ENCODE assay signal across 16 cellular contexts in the genomic region with DNA sequence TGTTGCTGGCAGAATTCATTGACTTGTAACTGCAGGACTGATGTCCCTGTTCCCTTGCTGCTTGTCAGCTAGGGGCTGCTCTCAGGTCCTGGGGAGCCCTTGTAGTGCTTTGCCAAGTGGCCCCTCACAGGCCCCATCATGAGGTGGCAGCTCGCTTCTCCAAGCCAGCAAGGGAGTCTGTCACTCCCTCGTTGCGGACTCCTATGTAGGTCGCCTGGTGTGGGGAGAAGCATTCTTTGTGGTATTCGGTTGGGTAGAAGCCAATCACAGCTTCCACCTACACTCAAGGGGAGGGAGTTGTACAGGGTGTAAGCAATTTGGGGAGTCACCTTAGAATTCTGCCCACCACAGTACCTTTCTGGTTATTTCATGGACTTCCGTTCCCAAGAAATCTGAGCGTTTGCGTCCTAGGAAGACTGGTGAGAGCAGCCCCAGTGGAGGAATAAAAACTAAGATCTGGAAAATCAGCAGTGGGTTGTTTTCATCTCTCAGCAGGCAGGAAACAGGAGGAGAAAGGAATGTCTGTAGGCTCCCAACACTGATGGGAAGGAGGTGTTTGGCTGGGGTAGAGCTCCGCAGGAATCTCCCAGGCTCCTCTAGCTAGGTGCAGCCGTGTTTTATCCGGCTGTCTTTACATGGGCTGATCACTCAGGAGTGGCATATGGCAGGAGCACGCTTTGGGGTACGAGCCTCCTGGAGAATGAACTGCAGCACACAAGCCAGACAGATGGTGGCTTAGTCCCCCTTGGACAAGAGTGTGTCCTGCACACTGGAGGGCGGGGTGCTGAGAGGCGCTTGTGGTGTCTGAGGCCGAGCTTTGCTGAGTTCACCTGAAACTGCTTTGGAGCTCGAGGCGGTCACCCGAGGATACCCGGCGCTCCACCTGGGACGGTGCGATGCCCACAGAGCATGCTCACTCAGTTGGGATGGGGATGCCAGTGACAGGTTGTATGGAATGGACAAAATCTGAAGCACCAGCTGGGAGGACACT. TPM values are rescaled to one million over a fixed set of nuclear protein-coding genes. Genes with fewer than 3 reads are reported as not detected.
DNase-seq lines count a peak whose midpoint lies in the region; ATAC-seq and TF ChIP-seq lines count a peak whose summit lies in the region.
"Had no signal": no experiment of that assay in that cellular context is flagged by ENCODE, and none has a peak within 500 bp of the region (broad histone marks: within the 10 kb centered on the region; RNA-seq: fewer than 3 reads in every experiment).

No MANE protein-coding gene starts in this region.

- no peaks in the 10 kb centered on the region for H3K27me3 Mint-ChIP-seq in activated CD4-positive, alpha-beta T cell treated with anti-CD3 and anti-CD28 coated beads, Interleukin-2, amount 10 ng/mL, durations not matched to agents 24 days and 14 days
- H3K27me3 Mint-ChIP-seq: activated B cell treated with CpG ODN at 0.5 μM for 24 hours; activated naive CD4-positive, alpha-beta T cell treated with anti-CD3 and anti-CD28 coated beads, Interleukin-2, amount 50 U/mL, for 24 hours had no signal

- no peak for DNase-seq in activated CD4-positive, alpha-beta T cell treated with anti-CD3 and anti-CD28 coated beads, Interleukin-2, amount 10 ng/mL, durations not matched to agents 24 days and 14 days
- no peak for DNase-seq in activated CD4-positive, alpha-beta T cell treated with anti-CD3 and anti-CD28 coated beads, Interleukin-2, amount 50 U/mL, for 4 hours
- DNase-seq in WERI-Rb-1 (peak; percentile 93), cerebellum (ENCODE audit: low spot score) (peak; percentile 84), SK-N-SH (no peak)
- DNase-seq: activated B cell treated with CpG ODN at 0.5 μM for 24 hours, natural killer cell, NCI-H1417, NCI-H748 treated with DMSO at 0.1 percent for 48 hours, SIG-M5 had no signal

- H3K27me3 ChIP-seq in WERI-Rb-1 (ENCODE audit: insufficient read depth, low read depth, severe bottlenecking) (no peaks in the 10 kb centered on the region), rectal smooth muscle tissue (ENCODE audit: control insufficient read depth, insufficient read depth, low read length) (no peaks in the 10 kb centered on the region), SK-N-SH (ENCODE audit: insufficient read depth) (no peaks in the 10 kb centered on the region)

- intact Hi-C loops in activated CD4-positive, alpha-beta T cell treated with anti-CD3 and anti-CD28 coated beads, Interleukin-2, amount 10 ng/mL, durations not matched to agents 24 days and 14 days (cut with micrococcal nuclease) = no loop called here

- peaks cover 6% of the 10 kb centered on the region for H3K36me3 Mint-ChIP-seq in activated CD4-positive, alpha-beta T cell treated with anti-CD3 and anti-CD28 coated beads, Interleukin-2, amount 10 ng/mL, durations not matched to agents 24 days and 14 days (ENCODE audit: low read depth)
- H3K36me3 Mint-ChIP-seq: natural killer cell had no signal

- no peaks in the 10 kb centered on the region for H3K9me3 ChIP-seq in WERI-Rb-1 (ENCODE audit: severe bottlenecking)
- H3K9me3 ChIP-seq in SK-N-SH = no peaks in the 10 kb centered on the region
- H3K9me3 ChIP-seq: A549 had no signal

- H3K4me1 ChIP-seq in rectal smooth muscle tissue (ENCODE audit: control insufficient read depth, insufficient read depth, low read length) (peaks cover 5% of the 10 kb centered on the region), SK-N-SH (ENCODE audit: control insufficient read depth in 1 of 2, insufficient read depth in 2 of 2, low read depth in 1 of 2, low read length in 1 of 2) (peaks cover 0 to 9% of the 10 kb centered on the region in 2 experiments; a peak in 1 of 4 replicates)
- H3K4me1 ChIP-seq: A549 had no signal

- H3K79me2 ChIP-seq in SK-N-SH (ENCODE audit: insufficient read depth) = no peaks in the 10 kb centered on the region

- H3K4me1 Mint-ChIP-seq in activated CD4-positive, alpha-beta T cell treated with anti-CD3 and anti-CD28 coated beads, Interleukin-2, amount 10 ng/mL, durations not matched to agents 24 days and 14 days = peaks cover 63% of the 10 kb centered on the region
- H3K4me1 Mint-ChIP-seq: natural killer cell had no signal

- no peaks in the 10 kb centered on the region for H4K20me1 ChIP-seq in SK-N-SH (ENCODE audit: insufficient read depth)

- CTCF ChIA-PET in SK-N-SH (lab: Yijun Ruan, JAX) = interaction anchor here (1.3 kb wide), 1 partner anchor 117 kb away, joined by 3 read pairs; no protein-coding TSS in a partner anchor

- H2AFZ ChIP-seq in SK-N-SH (ENCODE audit: low read depth) = no peak overlapping the region

- ATAC-seq in HG03342 (IDR thresholded peaks at IDR 0.05; ENCODE audit: unreplicated experiment) = no peak
- ATAC-seq in HG03565 (IDR thresholded peaks at IDR 0.05; ENCODE audit: unreplicated experiment) = no peak
- ATAC-seq: A549, natural killer cell had no signal

- peak overlapping the region; percentile 44 for H3K27ac Mint-ChIP-seq in activated CD4-positive, alpha-beta T cell treated with anti-CD3 and anti-CD28 coated beads, Interleukin-2, amount 10 ng/mL, durations not matched to agents 24 days and 14 days
- H3K27ac Mint-ChIP-seq: activated B cell treated with CpG ODN at 0.5 μM for 24 hours, natural killer cell had no signal

- H3F3A ChIP-seq in SK-N-SH (replicated peaks; ENCODE audit: insufficient read depth) = no peaks in the 10 kb centered on the region

- H3K4me3 Mint-ChIP-seq in activated CD4-positive, alpha-beta T cell treated with anti-CD3 and anti-CD28 coated beads, Interleukin-2, amount 10 ng/mL, durations not matched to agents 24 days and 14 days = peak overlapping the region; percentile 46
- H3K4me3 Mint-ChIP-seq: activated B cell treated with CpG ODN at 0.5 μM for 24 hours; activated naive CD4-positive, alpha-beta T cell treated with anti-CD3 and anti-CD28 coated beads, Interleukin-2, amount 50 U/mL, for 24 hours; natural killer cell had no signal

- no peaks in the 10 kb centered on the region for H3K9me2 ChIP-seq in SK-N-SH

- no peaks in the 10 kb centered on the region for H3K36me3 ChIP-seq in WERI-Rb-1
- peaks cover 4% of the 10 kb centered on the region for H3K36me3 ChIP-seq in rectal smooth muscle tissue (ENCODE audit: control insufficient read depth, insufficient read depth, low read length)
- no peaks in the 10 kb centered on the region for H3K36me3 ChIP-seq in SK-N-SH (replicated peaks in 1 of 2; ENCODE audit: control insufficient read depth in 1 of 2, insufficient read depth in 2 of 2, low read length in 1 of 2)

- peak overlapping the region; percentile 18; the same call in 1 of the 2 replicates for H3K4me3 ChIP-seq in WERI-Rb-1 (ENCODE audit: low read depth, low read length)
- H3K4me3 ChIP-seq in rectal smooth muscle tissue (ENCODE audit: low read length) = no peak overlapping the region
- H3K4me3 ChIP-seq in SK-N-SH (ENCODE audit: low read depth in 2 of 2, low read length in 1 of 2) = no peak overlapping the region
- H3K4me3 ChIP-seq: A549 had no signal

- no peak for TF ChIP-seq EP300 in SK-N-SH (IDR thresholded peaks at IDR 0.05; ENCODE audit: borderline replicate concordance in 1 of 2, low read depth in 1 of 2, low read length in 1 of 2)

- TF ChIP-seq CTCF in WERI-Rb-1 (IDR thresholded peaks at IDR 0.05; ENCODE audit: low read depth, low read length) (peak; percentile 49; the same call in 1 of the 2 replicates), SK-N-SH (IDR thresholded peaks at IDR 0.05) (no peak)

- H3K9me3 Mint-ChIP-seq in activated CD4-positive, alpha-beta T cell treated with anti-CD3 and anti-CD28 coated beads, Interleukin-2, amount 10 ng/mL, durations not matched to agents 24 days and 14 days = peaks cover 2% of the 10 kb centered on the region
- H3K9me3 Mint-ChIP-seq: activated B cell treated with CpG ODN at 0.5 μM for 24 hours; activated naive CD4-positive, alpha-beta T cell treated with anti-CD3 and anti-CD28 coated beads, Interleukin-2, amount 50 U/mL, for 24 hours; IgD-negative memory B cell; natural killer cell had no signal

- H3K4me2 ChIP-seq in SK-N-SH = no peak overlapping the region
- H3K4me2 ChIP-seq: A549 had no signal

- 75% methylated on average over 16 of the region's 23 CpGs for WGBS in SK-N-SH (ENCODE audit: low lambda C conversion rate)

- no peak for TF ChIP-seq RAD21 in SK-N-SH (IDR thresholded peaks at IDR 0.05; ENCODE audit: low read length)

- H3K27ac ChIP-seq in WERI-Rb-1 = peak overlapping the region; percentile 22; the same call in 1 of the 2 replicates
- H3K27ac ChIP-seq in rectal smooth muscle tissue (ENCODE audit: low read depth, low read length) = peak overlapping the region; percentile 11
- no peak overlapping the region for H3K27ac ChIP-seq in SK-N-SH (ENCODE audit: low read depth in 2 of 2, low read length in 1 of 2)
- H3K27ac ChIP-seq: A549 had no signal

- H3K9ac ChIP-seq in rectal smooth muscle tissue (ENCODE audit: low read length) (no peak overlapping the region), SK-N-SH (no peak overlapping the region)

- POLR2A ChIA-PET in SK-N-SH (lab: Yijun Ruan, JAX) = no interaction called here

TF ChIP-seq in SK-N-SH, 30 proteins besides CTCF, POLR2A, EP300 and RAD21 (continues in another document):
- TF ChIP-seq, protein P1, sequence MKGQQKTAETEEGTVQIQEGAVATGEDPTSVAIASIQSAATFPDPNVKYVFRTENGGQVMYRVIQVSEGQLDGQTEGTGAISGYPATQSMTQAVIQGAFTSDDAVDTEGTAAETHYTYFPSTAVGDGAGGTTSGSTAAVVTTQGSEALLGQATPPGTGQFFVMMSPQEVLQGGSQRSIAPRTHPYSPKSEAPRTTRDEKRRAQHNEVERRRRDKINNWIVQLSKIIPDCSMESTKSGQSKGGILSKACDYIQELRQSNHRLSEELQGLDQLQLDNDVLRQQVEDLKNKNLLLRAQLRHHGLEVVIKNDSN (IDR thresholded peaks at IDR 0.05; ENCODE audit: borderline replicate concordance, low read depth) = no peak
- TF ChIP-seq ELF1 (IDR thresholded peaks at IDR 0.05) = no peak
- no peak for TF ChIP-seq NRF1 (IDR thresholded peaks at IDR 0.05; ENCODE audit: low read depth, low read length)
- TF ChIP-seq TAF1 (IDR thresholded peaks at IDR 0.05; ENCODE audit: borderline replicate concordance, low read depth, low read length) = no peak

RNA-seq across cellular contexts. Expression of a gene that starts 58.3 kb away (rescaled TPM):
- 35.6 and 36.5 TPM in 2 replicates for total RNA-seq in activated CD4-positive, alpha-beta T cell treated with anti-CD3 and anti-CD28 coated beads, Interleukin-2, amount 10 ng/mL, durations not matched to agents 24 days and 14 days
- 81.6 TPM for total RNA-seq in cerebellum
- 0.16 and 0.32 TPM in 2 replicates for polyA plus RNA-seq in SK-N-SH (2012; rRNA removed)
- 0.15 and 0.20 TPM in 2 replicates for polyA plus RNA-seq in SK-N-SH (2012; cell fraction: cytosol; rRNA removed)
- polyA plus RNA-seq in SK-N-SH (2012; cell fraction: nucleus; rRNA removed) = 0.35 and 0.91 TPM in 2 replicates

Comparison
In these comparisons a context has a peak if more than half of its experiments do, and no peak if none do; other contexts are left out.
1. DNase-seq: peak in WERI-Rb-1 (single experiment) and cerebellum (single experiment); none in activated CD4-positive, alpha-beta T cell treated with anti-CD3 and anti-CD28 coated beads, Interleukin-2, amount 10 ng/mL, durations not matched to agents 24 days and 14 days (single experiment), activated CD4-positive, alpha-beta T cell treated with anti-CD3 and anti-CD28 coated beads, Interleukin-2, amount 50 U/mL, for 4 hours (0 of 2) and SK-N-SH (single experiment).
2. H3K27ac ChIP-seq: peak in WERI-Rb-1 (single experiment) and rectal smooth muscle tissue (single experiment); none in SK-N-SH (0 of 2).